8 cellular contexts compared by ENCODE assay signal in the genomic region with DNA sequence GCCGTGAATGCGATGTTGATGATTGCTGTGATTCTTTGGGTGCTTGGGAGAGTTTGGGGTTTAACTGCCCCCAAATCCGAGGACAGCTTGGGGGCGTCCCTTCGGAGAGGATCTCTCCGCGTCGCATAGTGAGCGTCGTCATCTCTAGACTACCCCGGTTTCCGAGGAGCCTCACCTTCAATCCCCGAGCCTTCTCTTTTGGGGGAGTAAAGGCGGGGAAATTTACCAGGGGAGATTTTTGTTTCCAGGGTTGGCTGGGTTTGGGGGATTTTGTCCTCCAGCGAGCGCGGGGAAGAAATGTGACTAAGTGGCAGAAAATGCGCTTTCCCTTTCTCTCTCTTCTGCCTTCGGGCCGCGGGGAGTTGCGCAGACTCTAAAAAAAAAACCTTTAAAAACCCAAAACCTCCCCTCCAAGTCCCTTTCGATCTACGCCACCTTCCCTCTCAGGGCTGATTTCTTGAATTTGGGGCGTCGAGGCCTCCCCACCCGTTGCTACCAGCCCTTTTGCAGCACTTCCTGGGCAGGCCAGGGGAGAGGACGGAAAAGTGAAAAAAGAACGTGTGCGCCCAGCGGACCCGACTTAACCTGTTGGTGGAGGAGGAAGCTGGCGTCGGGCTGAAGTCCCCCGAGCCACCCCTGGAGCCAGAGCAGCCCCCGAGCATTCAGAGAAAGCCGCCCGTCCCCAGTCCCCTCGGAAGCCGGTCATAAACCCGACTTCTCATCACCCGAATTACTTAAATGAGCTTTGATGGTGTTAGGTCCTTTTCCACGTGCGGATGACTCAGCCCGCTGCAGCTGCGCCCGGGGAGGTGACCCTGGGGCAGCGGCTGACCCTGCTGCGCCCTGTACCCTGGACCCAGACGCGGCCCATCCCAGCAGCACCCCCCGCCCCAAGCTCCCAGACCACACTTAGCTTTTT. TPM values are rescaled to one million over a fixed set of nuclear protein-coding genes. Genes with fewer than 3 reads are reported as not detected.
DNase-seq lines count a peak whose midpoint lies in the region; ATAC-seq and TF ChIP-seq lines count a peak whose summit lies in the region.

No MANE protein-coding gene starts in this region.

- intact Hi-C loops in Panc1 (cut with micrococcal nuclease; ENCODE audit: unreplicated experiment), result no loop called here
- intact Hi-C loops in lower lobe of right lung (cut with DNase I), result no loop called here

- CTCF ChIA-PET in Panc1 (lab: Charles Lee), result interaction anchor here (0.6 to 1.0 kb wide), 2 partner anchors 10 to 48 kb away, joined by 4 to 6 read pairs; no protein-coding TSS in a partner anchor

- ATAC-seq in Panc1 (0 out of 2 replicates have a peak, but pooled peaks have one; percentile 31), lower lobe of right lung (peak in 1 of 2 donors; percentile 60), GM18511 (IDR thresholded peaks at IDR 0.05; ENCODE audit: unreplicated experiment) (no peak), GM18520 (IDR thresholded peaks at IDR 0.05; ENCODE audit: unreplicated experiment) (no peak)

- H3K27ac ChIP-seq in Panc1 (ENCODE audit: low read length), result peak overlapping the region; percentile 99
- peak overlapping the region; percentile 87 for H3K27ac ChIP-seq in lower lobe of right lung
- peak overlapping the region; percentile 89 for H3K27ac ChIP-seq in temporal lobe (ENCODE audit: low read depth, low read length)

- H3K9me3 ChIP-seq in Panc1 (ENCODE audit: control insufficient read depth, insufficient read depth, low read depth, low read length) (no peaks in the 10 kb centered on the region), lower lobe of right lung (no peaks in the 10 kb centered on the region)

- TF ChIP-seq CTCF in Panc1 (IDR thresholded peaks at IDR 0.05) (no peak), lower lobe of right lung (IDR thresholded peaks at IDR 0.05) (no peak)

- no TSS peak for BruUV-seq in Panc1 (replicated peaks; lab: Mats Ljungman, UMichigan)

- H3K27me3 ChIP-seq in Panc1 (ENCODE audit: control insufficient read depth, insufficient read depth, low read length) (no peaks in the 10 kb centered on the region), lower lobe of right lung (ENCODE audit: low read depth) (peaks cover 44% of the 10 kb centered on the region)

- DNase-seq in GF-D8 (lab: John Stamatoyannopoulos, UW) (peak; percentile 69), Panc1 (ENCODE audit: low read depth, low spot score) (no peak), cerebellar cortex (ENCODE audit: low spot score) (peak; percentile 58), lower lobe of right lung (no peak), NCI-H1417 treated with DMSO at 0.1 percent for 48 hours (lab: John Stamatoyannopoulos, UW) (no peak)

- in situ Hi-C loops in Panc1 (cut with HindIII; ENCODE audit: low pct_unique_long_range_greater_than_20kb, low sequenced_read_pairs), result no loop called here

- H3K4me3 ChIP-seq in Panc1 (ENCODE audit: low read depth in 2 of 2, low read length in 2 of 2) (peak overlapping the region; percentile 21 to 51), lower lobe of right lung (peak overlapping the region; percentile 49)

- H3K36me3 ChIP-seq in Panc1 (ENCODE audit: control insufficient read depth, insufficient read depth, low read length) (no peaks in the 10 kb centered on the region), lower lobe of right lung (no peaks in the 10 kb centered on the region)

- H3K4me1 ChIP-seq in Panc1 (ENCODE audit: control insufficient read depth, insufficient read depth, low read length) (peaks cover 69% of the 10 kb centered on the region), lower lobe of right lung (peaks cover 97% of the 10 kb centered on the region)

- POLR2A ChIA-PET in Panc1 (lab: Charles Lee), result interaction anchor here (0.7 to 0.8 kb wide), 2 partner anchors 28 to 114 kb away, joined by 5 to 7 read pairs; no protein-coding TSS in a partner anchor

RNA-seq across cellular contexts. Expression of gene NFIX, which starts 17.7 kb away (rescaled TPM):
- 144 TPM for total RNA-seq in Panc1 (2021; ENCODE audit: unreplicated experiment)
- 107 TPM for polyA plus RNA-seq in Panc1 (2012; ENCODE audit: insufficient read length)
- total RNA-seq in lower lobe of right lung, result 146 TPM
- total RNA-seq in temporal lobe, result 185 TPM

RNA-seq across cellular contexts. Expression of gene DAND5, which starts 43.6 kb away (rescaled TPM):
- total RNA-seq in Panc1 (2021; ENCODE audit: unreplicated experiment) (0.54 TPM), lower lobe of right lung (0.32 TPM), temporal lobe (not detected)
- polyA plus RNA-seq in Panc1 (2012; ENCODE audit: insufficient read length), result 1.5 TPM

RNA-seq across cellular contexts. Expression of gene GADD45GIP1, which starts 55.9 kb away (rescaled TPM):
- total RNA-seq in Panc1 (2021; ENCODE audit: unreplicated experiment) (36.7 TPM), lower lobe of right lung (14.8 TPM), temporal lobe (13.5 TPM)
- polyA plus RNA-seq in Panc1 (2012; ENCODE audit: insufficient read length), result 86.1 TPM

Comparison
In these comparisons a context has a peak if more than half of its experiments do, and no peak if none do; other contexts are left out.
1. DNase-seq: peak in GF-D8 (single experiment) and cerebellar cortex (single experiment); none in Panc1 (single experiment), lower lobe of right lung (single experiment) and NCI-H1417 treated with DMSO at 0.1 percent for 48 hours (single experiment).
2. Peak in every context shown above with its lines, with median percentiles within 50 percentile points of each other: H3K27ac ChIP-seq.